In genomic region chr6:33454009-33454946, GRCh38 we compare ENCODE assay signal across 1 cellular context.
TF ChIP-seq lines count a peak whose summit lies in the region.

ZBTB9 (plus strand) TSS chr6:33454576; CDS start chr6:33455101, 525 bp downstream.

TF ChIP-seq in HepG2, 621 proteins besides CTCF, POLR2A, EP300 and RAD21 (continued from another document and continues in another):
- TF ChIP-seq HMGXB3 (CRISPR knock-in tag; IDR thresholded peaks at IDR 0.05; ENCODE audit: borderline replicate concordance) (peak; percentile 100), ZBTB34 (CRISPR knock-in tag; IDR thresholded peaks at IDR 0.05) (0 out of 2 replicates have a peak, but pooled peaks have one; percentile 72), ZNF777 (CRISPR knock-in tag; IDR thresholded peaks at IDR 0.05) (no peak), REST (IDR thresholded peaks at IDR 0.05; ENCODE audit: borderline replicate concordance in 1 of 2, low read depth in 1 of 2, low read length in 2 of 2) (no peak; a peak in 1 of 4 replicates), YY1 (IDR thresholded peaks at IDR 0.05; ENCODE audit: insufficient read depth, insufficient replicate concordance, low read depth, low read length) (peak; percentile 73), KDM6A (CRISPR knock-in tag; IDR thresholded peaks at IDR 0.05; ENCODE audit: low read depth) (peak; percentile 13; the same call in 1 of the 2 replicates), SOX5 (CRISPR knock-in tag; IDR thresholded peaks at IDR 0.05; ENCODE audit: borderline replicate concordance) (peak; percentile 34; the same call in 1 of the 2 replicates), ZNF20 (CRISPR knock-in tag; IDR thresholded peaks at IDR 0.05) (no peak), GTF3A (CRISPR knock-in tag; conservative IDR thresholded peaks at IDR 0.05) (peak; percentile 94), POLR2AphosphoS5 (IDR thresholded peaks at IDR 0.05; ENCODE audit: low read depth, low read length) (peak; percentile 97), MYPOP (CRISPR knock-in tag; IDR thresholded peaks at IDR 0.05) (peak; percentile 84), ZSCAN20 (CRISPR knock-in tag; IDR thresholded peaks at IDR 0.05; ENCODE audit: borderline replicate concordance) (0 out of 2 replicates have a peak, but pooled peaks have one; percentile 52), RORA (CRISPR knock-in tag; IDR thresholded peaks at IDR 0.05) (no peak), HOMEZ (CRISPR knock-in tag; IDR thresholded peaks at IDR 0.05; ENCODE audit: low read depth) (peak; percentile 67), ZNF264 (CRISPR knock-in tag; IDR thresholded peaks at IDR 0.05) (no peak), ZNF33B (CRISPR knock-in tag; IDR thresholded peaks at IDR 0.05) (peak; percentile 88), NCOA1 (CRISPR knock-in tag; IDR thresholded peaks at IDR 0.05) (no peak), TARDBP (CRISPR knock-in tag; IDR thresholded peaks at IDR 0.05) (peak; percentile 96), ZNF142 (CRISPR knock-in tag; IDR thresholded peaks at IDR 0.05) (peak; percentile 37; the same call in 1 of the 2 replicates), ELF1 (CRISPR knock-in tag; IDR thresholded peaks at IDR 0.05) (peak; percentile 96), ZNF530 (CRISPR knock-in tag; IDR thresholded peaks at IDR 0.05; ENCODE audit: low read depth) (no peak), ZMYM2 (CRISPR knock-in tag; IDR thresholded peaks at IDR 0.05) (peak; percentile 71; the same call in 1 of the 2 replicates), RXRB (CRISPR knock-in tag; IDR thresholded peaks at IDR 0.05; ENCODE audit: borderline replicate concordance) (peak; percentile 74; the same call in 1 of the 2 replicates), AKNA (CRISPR knock-in tag; IDR thresholded peaks at IDR 0.05; ENCODE audit: borderline replicate concordance) (0 out of 2 replicates have a peak, but pooled peaks have one; percentile 2), CERS6 (CRISPR knock-in tag; IDR thresholded peaks at IDR 0.05) (no peak), DPF2 (CRISPR knock-in tag; IDR thresholded peaks at IDR 0.05; ENCODE audit: borderline replicate concordance, low read depth) (no peak), SUZ12 (IDR thresholded peaks at IDR 0.05; ENCODE audit: low read depth, low read length) (no peak), HCFC1 (IDR thresholded peaks at IDR 0.05; ENCODE audit: low read depth, low read length) (peak; percentile 49; the same call in 1 of the 2 replicates), ASH2L (IDR thresholded peaks at IDR 0.05; ENCODE audit: insufficient read length, low read depth, low read length) (peak; percentile 95), ZNF484 (CRISPR knock-in tag; IDR thresholded peaks at IDR 0.05; ENCODE audit: borderline replicate concordance, low read depth) (no peak)
